Comparison of ENCODE assay signal across 8 cellular contexts in genomic region chr19:55279773-55280643, GRCh38. TPM values are rescaled to one million over a fixed set of nuclear protein-coding genes. Genes with fewer than 3 reads are reported as not detected.
DNase-seq lines count a peak whose midpoint lies in the region; ATAC-seq and TF ChIP-seq lines count a peak whose summit lies in the region.

Gene HSPBP1, minus strand, starts transcription at chr19:55280110. Its CDS starts 502 bp downstream, at chr19:55279608.

- H3K79me2 ChIP-seq in KMS-11 (ENCODE audit: insufficient read depth, low read depth), result peaks cover 7% of the 10 kb centered on the region; the same call in 1 of the 2 replicates

- H3K4me1 ChIP-seq in KMS-11 (ENCODE audit: low read depth, poor library complexity, severe bottlenecking) (peaks cover 43% of the 10 kb centered on the region), Peyer's patch (peaks cover 4 to 36% (median 22%) of the 10 kb centered on the region in 4 donors), esophagus muscularis mucosa (peaks cover 13 to 50% (median 43%) of the 10 kb centered on the region in 4 donors), muscle layer of duodenum (ENCODE audit: control insufficient read depth in 1 of 2, insufficient read depth in 2 of 2, low read length in 2 of 2) (peaks cover 0 to 20% of the 10 kb centered on the region in 2 donors)

- peak; percentile 96 for DNase-seq in DMS153 (lab: John Stamatoyannopoulos, UW)
- DNase-seq in Peyer's patch, result peak; percentile 93 to 98 (median 98)
- peak; percentile 99 for DNase-seq in activated T-cell treated with anti-CD3 and anti-CD28 coated beads, Interleukin-2, amount 50 U/mL, for 48 hours
- DNase-seq in esophagus muscularis mucosa (ENCODE audit: extremely low spot score), result peak; percentile 98
- DNase-seq in stimulated activated CD8-positive, alpha-beta memory T cell treated with anti-CD3 and anti-CD28 coated beads, Interleukin-7, amount 100 ng/mL, for 4 hours (ENCODE audit: low read depth in 2 of 2), result peak; percentile 87 to 90

- H3K4me3 ChIP-seq in KMS-11 (IDR thresholded peaks at IDR 0.05; ENCODE audit: insufficient read depth, low read depth, low read length) (no peak within 1 kb of the TSS), Peyer's patch (peak within 1 kb of the TSS; percentile 50 to 77 (median 66)), esophagus muscularis mucosa (peak within 1 kb of the TSS; percentile 71 to 83 (median 77)), muscle layer of duodenum (ENCODE audit: low read depth in 1 of 2, low read length in 2 of 2) (peak within 1 kb of the TSS; percentile 90 to 94)

- intact Hi-C loops in esophagus muscularis mucosa (cut with DNase I), result loop anchor here (2.0 kb wide), 1 partner anchor 15 kb away; no protein-coding TSS in a partner anchor

- no peak for TF ChIP-seq CTCF in KMS-11 (conservative IDR thresholded peaks at IDR 0.05; ENCODE audit: low read depth, low read length)
- no peak for TF ChIP-seq CTCF in Peyer's patch (IDR thresholded peaks at IDR 0.05)
- TF ChIP-seq CTCF in esophagus muscularis mucosa (IDR thresholded peaks at IDR 0.05), result peak in 1 of 3 experiments; percentile 9

- H3K27me3 ChIP-seq in KMS-11 (ENCODE audit: insufficient read depth, low read depth) (no peaks in the 10 kb centered on the region), Peyer's patch (no peaks in the 10 kb centered on the region), esophagus muscularis mucosa (peaks cover 0 to 7% (median 0%) of the 10 kb centered on the region in 4 donors), muscle layer of duodenum (ENCODE audit: low read depth, low read length) (no peaks in the 10 kb centered on the region)

- 4% methylated on average over 31 of the region's 52 CpGs for WGBS in esophagus muscularis mucosa

- TF ChIP-seq POLR2A in Peyer's patch (IDR thresholded peaks at IDR 0.05), result no peak
- TF ChIP-seq POLR2A in esophagus muscularis mucosa (IDR thresholded peaks at IDR 0.05; ENCODE audit: low read depth), result no peak

- H2AFZ ChIP-seq in KMS-11 (ENCODE audit: low read depth), result peak within 1 kb of the TSS; percentile 74

- H3K27ac ChIP-seq in KMS-11 (peak within 1 kb of the TSS; percentile 67), Peyer's patch (peak within 1 kb of the TSS; percentile 51 to 82 (median 74)), esophagus muscularis mucosa (replicated peaks in 1 of 4) (peak within 1 kb of the TSS; percentile 77 to 87 (median 80)), muscle layer of duodenum (ENCODE audit: low read length) (peak within 1 kb of the TSS; percentile 79)

- H4K20me1 ChIP-seq in KMS-11 (ENCODE audit: insufficient read depth), result no peaks in the 10 kb centered on the region

- no peak for TF ChIP-seq EP300 in esophagus muscularis mucosa (IDR thresholded peaks at IDR 0.05)

- peak; percentile 62 for ATAC-seq in GM21723 (IDR thresholded peaks at IDR 0.05; ENCODE audit: unreplicated experiment)

- 0 out of 2 replicates have a peak, but pooled peaks cover 3% of the 10 kb centered on the region for H3K36me3 ChIP-seq in KMS-11 (ENCODE audit: insufficient read depth)
- H3K36me3 ChIP-seq in Peyer's patch, result no peaks in the 10 kb centered on the region
- H3K36me3 ChIP-seq in esophagus muscularis mucosa, result peaks cover 10 to 36% (median 21%) of the 10 kb centered on the region in 4 donors
- H3K36me3 ChIP-seq in muscle layer of duodenum (ENCODE audit: control insufficient read depth in 1 of 2, insufficient read depth in 2 of 2, low read length in 2 of 2), result peaks cover 0 to 15% of the 10 kb centered on the region in 2 donors

- peak within 1 kb of the TSS; percentile 100 for H3K4me2 ChIP-seq in KMS-11

- H3K9me3 ChIP-seq in Peyer's patch (no peaks in the 10 kb centered on the region), esophagus muscularis mucosa (no peaks in the 10 kb centered on the region), muscle layer of duodenum (ENCODE audit: control insufficient read depth in 1 of 2, low read length in 2 of 2) (no peaks in the 10 kb centered on the region)

- H3K9ac ChIP-seq in KMS-11, result peak within 1 kb of the TSS; percentile 67

RNA-seq across cellular contexts. Expression of gene HSPBP1, which starts in this region (rescaled TPM):
- total RNA-seq in Peyer's patch (10 to 100 TPM; 14.4 to 38.0 (median 25.6) TPM), esophagus muscularis mucosa (10 to 100 TPM; 28.5 to 44.0 (median 32.2) TPM)
